In the genomic region with DNA sequence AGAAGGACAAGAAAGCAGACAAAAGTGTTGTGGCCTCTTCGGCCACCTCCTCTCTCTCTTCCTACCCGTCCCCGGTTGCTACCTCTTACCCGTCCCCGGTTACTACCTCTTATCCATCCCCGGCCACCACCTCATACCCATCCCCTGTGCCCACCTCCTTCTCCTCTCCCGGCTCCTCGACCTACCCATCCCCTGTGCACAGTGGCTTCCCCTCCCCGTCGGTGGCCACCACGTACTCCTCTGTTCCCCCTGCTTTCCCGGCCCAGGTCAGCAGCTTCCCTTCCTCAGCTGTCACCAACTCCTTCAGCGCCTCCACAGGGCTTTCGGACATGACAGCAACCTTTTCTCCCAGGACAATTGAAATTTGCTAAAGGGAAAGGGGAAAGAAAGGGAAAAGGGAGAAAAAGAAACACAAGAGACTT, we compare ENCODE assay signal across 8 cellular contexts. TPM values are rescaled to one million over a fixed set of nuclear protein-coding genes. Genes with fewer than 3 reads are reported as not detected.
A peak's percentile ranks its signal among the peaks of the same experiment; 100 is the strongest.
DNase-seq lines count a peak whose midpoint lies in the region; ATAC-seq and TF ChIP-seq lines count a peak whose summit lies in the region.

No MANE protein-coding gene starts in this region.

- no peak overlapping the region for H3K9ac ChIP-seq in rectal smooth muscle tissue (ENCODE audit: low read length)

- WGBS in esophagus, 2 donors: 82% methylated on average over 14 of the region's 14 CpGs

- H3K27me3 Mint-ChIP-seq in Calu3 (ENCODE audit: unreplicated experiment): peaks cover 28% of the 10 kb centered on the region

- H3K36me3 ChIP-seq in esophagus (ENCODE audit: control insufficient read depth in 2 of 2, insufficient read depth in 2 of 2, low read length in 1 of 2): peaks cover 0 to 10% of the 10 kb centered on the region in 2 donors
- peaks cover 7% of the 10 kb centered on the region for H3K36me3 ChIP-seq in rectal smooth muscle tissue (ENCODE audit: control insufficient read depth, insufficient read depth, low read length)

- peaks cover 91% of the 10 kb centered on the region for H3K36me3 Mint-ChIP-seq in Calu3 (ENCODE audit: insufficient read depth, unreplicated experiment)

- BruUV-seq in Calu3 (replicated peaks; lab: Mats Ljungman, UMichigan): TSS peak; percentile 30

- DNase-seq in Calu3 (peak; percentile 44), NCI-H774 (lab: John Stamatoyannopoulos, UW) (no peak)
- DNase-seq in stimulated activated CD4-positive, alpha-beta T cell treated with anti-CD3 and anti-CD28 coated beads, Interleukin-12 subunit alpha, Interleukin-12 subunit beta, amount 100 ng/mL, for 4 hours: no peak

- H3K9me3 ChIP-seq in esophagus (ENCODE audit: control insufficient read depth in 2 of 2, insufficient read depth in 1 of 2, low read depth in 1 of 2, low read length in 1 of 2): no peaks in the 10 kb centered on the region

- CTCF ChIA-PET in Calu3 (lab: Charles Lee): no interaction called here

- peak overlapping the region; percentile 67 to 77 for H3K4me3 ChIP-seq in esophagus (ENCODE audit: low read depth in 1 of 2, low read length in 2 of 2)
- peak overlapping the region; percentile 93 for H3K4me3 ChIP-seq in rectal smooth muscle tissue (ENCODE audit: low read length)

- H3K27ac ChIP-seq in esophagus (ENCODE audit: low read depth in 2 of 2, low read length in 1 of 2): peak overlapping the region in 1 of 2 donors; percentile 16
- no peak overlapping the region for H3K27ac ChIP-seq in rectal smooth muscle tissue (ENCODE audit: low read depth, low read length)

- H3K4me1 ChIP-seq in esophagus (ENCODE audit: control insufficient read depth in 2 of 2, insufficient read depth in 2 of 2, low read length in 1 of 2) (peaks cover 0 to 20% of the 10 kb centered on the region in 2 donors), rectal smooth muscle tissue (ENCODE audit: control insufficient read depth, insufficient read depth, low read length) (peaks cover 7% of the 10 kb centered on the region)

- peaks cover 33% of the 10 kb centered on the region for H3K4me1 Mint-ChIP-seq in Calu3 (ENCODE audit: low read depth, unreplicated experiment)

- peak overlapping the region; percentile 78 for H3K4me3 Mint-ChIP-seq in Calu3 (ENCODE audit: low read depth, unreplicated experiment)

- ATAC-seq in SK-N-SH treated with all-trans-retinoic acid at 6 μM for 48 hours (no peak), GM21619 (IDR thresholded peaks at IDR 0.05; ENCODE audit: unreplicated experiment) (no peak), esophagus mucosa (no peak)

- peak overlapping the region; percentile 92 for H3K27ac Mint-ChIP-seq in Calu3 (ENCODE audit: unreplicated experiment)

- H3K9me3 Mint-ChIP-seq in Calu3 (ENCODE audit: low read depth, unreplicated experiment): no peaks in the 10 kb centered on the region

- no peaks in the 10 kb centered on the region for H3K27me3 ChIP-seq in esophagus (ENCODE audit: control insufficient read depth in 1 of 2, insufficient read depth in 2 of 2, low read length in 2 of 2)
- no peaks in the 10 kb centered on the region for H3K27me3 ChIP-seq in rectal smooth muscle tissue (ENCODE audit: control insufficient read depth, insufficient read depth, low read length)

- TF ChIP-seq CTCF in Calu3 (IDR thresholded peaks at IDR 0.05; ENCODE audit: unreplicated experiment): no peak

- intact Hi-C loops in Calu3 (cut with micrococcal nuclease; ENCODE audit: unreplicated experiment): loop anchor here (5.0 to 10.0 kb wide), 2 partner anchors 35 to 77 kb away; a partner anchor contains a TSS

TF ChIP-seq in SK-N-SH treated with all-trans-retinoic acid at 6 μM for 48 hours, 23 proteins besides CTCF, POLR2A, EP300 and RAD21:
- TF ChIP-seq ZNF8 (CRISPR knock-in tag; IDR thresholded peaks at IDR 0.05) (0 out of 2 replicates have a peak, but pooled peaks have one; percentile 3), OSR1 (CRISPR knock-in tag; IDR thresholded peaks at IDR 0.05) (no peak)

RNA-seq across cellular contexts. Expression of a gene that starts 2.4 kb away (rescaled TPM):
- total RNA-seq in Calu3 (2022) (97.0 TPM in 2 replicates), esophagus mucosa (35.1 TPM)
- 10 to 100 TPM; 17.9 to 45.0 TPM for polyA plus RNA-seq in esophagus

RNA-seq across cellular contexts. Expression of a gene that starts 28.9 kb away (rescaled TPM):
- total RNA-seq in Calu3 (2022): 2.5 and 2.7 TPM in 2 replicates
- polyA plus RNA-seq in esophagus: 1 to 10 TPM; 2.0 to 2.6 TPM
- total RNA-seq in esophagus mucosa: 0.36 TPM
